ENCODE assay signal across 22 cellular contexts in the genomic region with DNA sequence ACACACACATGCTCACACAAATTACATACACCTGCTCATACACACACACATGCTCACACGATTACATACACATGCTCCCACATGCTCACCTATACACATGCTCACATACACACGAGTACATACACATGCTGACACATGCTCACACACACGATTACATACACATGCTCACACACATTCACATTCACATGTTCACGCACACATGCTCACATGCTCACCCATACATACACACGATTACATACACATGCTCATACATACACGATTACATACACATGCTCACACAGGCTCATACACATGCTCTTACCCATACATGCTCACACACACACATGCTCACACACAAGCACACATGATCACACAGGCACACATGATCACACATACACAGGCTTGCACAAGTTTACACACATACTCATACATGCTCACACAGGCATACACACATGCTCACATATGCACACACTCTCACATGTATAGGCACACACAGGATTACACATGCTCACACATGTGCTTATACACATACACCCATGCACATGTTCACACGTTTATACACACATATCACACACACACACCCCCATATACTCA.
A peak's percentile ranks its signal among the peaks of the same experiment; 100 is the strongest.
DNase-seq lines count a peak whose midpoint lies in the region; ATAC-seq, FAIRE-seq and TF ChIP-seq lines count a peak whose summit lies in the region.
"Had no signal": no experiment of that assay in that cellular context is flagged by ENCODE, and none has a peak within 500 bp of the region (broad histone marks: within the 10 kb centered on the region; RNA-seq: fewer than 3 reads in every experiment).

No MANE protein-coding gene starts in this region.

- no peak overlapping the region for H2AK5ac ChIP-seq in neuronal stem cell (ENCODE audit: low read depth, low read length)

- TF ChIP-seq POLR2A in HepG2 (IDR thresholded peaks at IDR 0.05; ENCODE audit: insufficient read depth in 1 of 2, low read depth in 2 of 2, low read length in 2 of 2) (no peak), right lobe of liver (IDR thresholded peaks at IDR 0.05) (no peak)

- H3K27ac ChIP-seq in HepG2 (ENCODE audit: extremely low read length, insufficient read depth, low read length) (no peak overlapping the region), right lobe of liver (no peak overlapping the region), neuronal stem cell (replicated peaks; ENCODE audit: low read length) (no peak overlapping the region), left lung (no peak overlapping the region)
- H3K27ac ChIP-seq: 22Rv1, BLaER1, C4-2B had no signal

- H3K14ac ChIP-seq in neuronal stem cell (ENCODE audit: low read length) = peak overlapping the region; percentile 73

- H4K8ac ChIP-seq in neuronal stem cell (ENCODE audit: low read depth, low read length) = peak overlapping the region; percentile 54

- ATAC-seq in HepG2 (no peak), right lobe of liver (no peak), HG02623 (IDR thresholded peaks at IDR 0.05; ENCODE audit: unreplicated experiment) (no peak), HG02571 (IDR thresholded peaks at IDR 0.05; ENCODE audit: unreplicated experiment) (no peak), left lung (no peak)
- ATAC-seq: CD8-positive, alpha-beta T cell; GM23338 had no signal

- TF ChIP-seq RAD21 in HepG2 (CRISPR knock-in tag; IDR thresholded peaks at IDR 0.05) = no peak

- no peak overlapping the region for H4K91ac ChIP-seq in neuronal stem cell (ENCODE audit: low read depth, low read length, poor library complexity)

- POLR2A ChIA-PET in HepG2 (lab: Yijun Ruan, JAX) = no interaction called here

- TF ChIP-seq EP300 in HepG2 (IDR thresholded peaks at IDR 0.05; ENCODE audit: low read depth in 2 of 2, low read length in 2 of 2) (no peak), HepG2 (CRISPR knock-in tag; IDR thresholded peaks at IDR 0.05; ENCODE audit: borderline replicate concordance) (no peak)

- no peak overlapping the region for H3K23ac ChIP-seq in neuronal stem cell (ENCODE audit: low read depth, low read length, poor library complexity)

- H3K27me3 ChIP-seq in HepG2 (ENCODE audit: control insufficient read depth in 1 of 2, insufficient read depth in 2 of 2, low read length in 2 of 2) (peaks cover 3 to 34% of the 10 kb centered on the region in 2 experiments; a peak in 3 of 5 replicates), right lobe of liver (no peaks in the 10 kb centered on the region), bronchial epithelial cell (ENCODE audit: control insufficient read depth, insufficient read depth, low read length) (no peaks in the 10 kb centered on the region), neuronal stem cell (ENCODE audit: control insufficient read depth in 3 of 3, insufficient read depth in 3 of 3, low read depth in 1 of 3, low read length in 3 of 3) (peaks cover 0 to 5% (median 5%) of the 10 kb centered on the region in 3 experiments), left lung (no peaks in the 10 kb centered on the region)
- H3K27me3 ChIP-seq: BLaER1 had no signal

- no peak overlapping the region for H3K9ac ChIP-seq in HepG2 (ENCODE audit: insufficient read depth, low read depth, low read length)
- no peak overlapping the region for H3K9ac ChIP-seq in neuronal stem cell (ENCODE audit: low read depth, low read length, poor library complexity)
- H3K9ac ChIP-seq: BLaER1 had no signal

- in situ Hi-C loops in HepG2 (cut with HindIII; ENCODE audit: extremely low pct_ligation_motif_present, low pct_unique_long_range_greater_than_20kb) = no loop called here

- H3K9me3 ChIP-seq in HepG2 (ENCODE audit: low read length) = peaks cover 11% of the 10 kb centered on the region
- no peaks in the 10 kb centered on the region for H3K9me3 ChIP-seq in right lobe of liver
- peaks cover 0 to 19% of the 10 kb centered on the region in 2 donors for H3K9me3 ChIP-seq in neuronal stem cell (replicated peaks in 1 of 2; ENCODE audit: control insufficient read depth in 2 of 2, insufficient read depth in 1 of 2, low read depth in 1 of 2, low read length in 2 of 2)
- peaks cover 0 to 6% of the 10 kb centered on the region in 2 donors for H3K9me3 ChIP-seq in left lung
- H3K9me3 ChIP-seq: HAP-1 had no signal

- no peak overlapping the region for H3K4ac ChIP-seq in neuronal stem cell (ENCODE audit: low read length)

- no peak for FAIRE-seq in HepG2 (lab: Jason Lieb, UNC)
- FAIRE-seq in bronchial epithelial cell (lab: Jason Lieb, UNC) = peak; percentile 86
- FAIRE-seq: A204.1, G401.6, H54 had no signal

- H3K4me1 ChIP-seq in HepG2 (ENCODE audit: insufficient read depth, low read length) = no peaks in the 10 kb centered on the region
- no peaks in the 10 kb centered on the region for H3K4me1 ChIP-seq in right lobe of liver
- no peaks in the 10 kb centered on the region for H3K4me1 ChIP-seq in neuronal stem cell (ENCODE audit: control insufficient read depth in 2 of 2, insufficient read depth in 1 of 2, low read depth in 1 of 2, low read length in 2 of 2)
- no peaks in the 10 kb centered on the region for H3K4me1 ChIP-seq in left lung
- H3K4me1 ChIP-seq: BLaER1, Caco-2, HAP-1 had no signal

- peak overlapping the region; percentile 9 for H3K18ac ChIP-seq in neuronal stem cell (ENCODE audit: low read length)

- H3K36me3 ChIP-seq in HepG2 (replicated peaks in 1 of 2; ENCODE audit: control insufficient read depth in 1 of 2, insufficient read depth in 2 of 2, low read length in 2 of 2) = no peaks in the 10 kb centered on the region
- no peaks in the 10 kb centered on the region for H3K36me3 ChIP-seq in right lobe of liver
- no peaks in the 10 kb centered on the region for H3K36me3 ChIP-seq in bronchial epithelial cell (ENCODE audit: control insufficient read depth, insufficient read depth, low read length)
- no peaks in the 10 kb centered on the region for H3K36me3 ChIP-seq in neuronal stem cell (replicated peaks in 1 of 2; ENCODE audit: control insufficient read depth in 2 of 2, insufficient read depth in 2 of 2, low read length in 2 of 2)
- no peaks in the 10 kb centered on the region for H3K36me3 ChIP-seq in left lung
- H3K36me3 ChIP-seq: BLaER1, HAP-1 had no signal

- TF ChIP-seq CTCF in HepG2 (CRISPR knock-in tag; IDR thresholded peaks at IDR 0.05) (no peak), right lobe of liver (IDR thresholded peaks at IDR 0.05) (no peak), bronchial epithelial cell (IDR thresholded peaks at IDR 0.05; ENCODE audit: insufficient read depth, low read length, severe bottlenecking) (no peak), left lung (IDR thresholded peaks at IDR 0.05) (no peak)

- no peak overlapping the region for H2BK5ac ChIP-seq in neuronal stem cell (ENCODE audit: low read length)

- no peaks in the 10 kb centered on the region for H3K79me1 ChIP-seq in neuronal stem cell (ENCODE audit: low read depth, low read length)

- DNase-seq in HepG2 (ENCODE audit: low spot score) (no peak), right lobe of liver (no peak), bronchial epithelial cell (ENCODE audit: low read depth) (no peak), neuronal stem cell (ENCODE audit: low spot score) (no peak), left lung (no peak)
- no peak for DNase-seq in stimulated activated CD8-positive, alpha-beta memory T cell treated with anti-CD3 and anti-CD28 coated beads, Interleukin-4, amount 100 ng/mL, for 48 hours
- DNase-seq: Caco-2; CD4-positive, CD25-positive, alpha-beta regulatory T cell; CD8-positive, alpha-beta T cell; DMS153; DND-41; HFFc6 had no signal

- no peak overlapping the region for H2AFZ ChIP-seq in HepG2 (ENCODE audit: low read length)
- no peak overlapping the region for H2AFZ ChIP-seq in neuronal stem cell (ENCODE audit: low read length)
- H2AFZ ChIP-seq: GM23338 had no signal

- CTCF ChIA-PET in HepG2 (lab: Yijun Ruan, JAX; ENCODE audit: low intra/inter-chr PET ratio, low total read pairs) = no interaction called here

- intact Hi-C loops in HepG2 (cut with micrococcal nuclease; ENCODE audit: unreplicated experiment) = no loop called here
- intact Hi-C loops in right lobe of liver (cut with DNase I) = no loop called here
- intact Hi-C loops in left lung (cut with DNase I) = no loop called here

- H2BK15ac ChIP-seq in neuronal stem cell (ENCODE audit: low read length) = no peak overlapping the region

- H3K79me2 ChIP-seq in HepG2 (ENCODE audit: insufficient read depth, low read length) = no peaks in the 10 kb centered on the region

- H3K4me3 ChIP-seq in HepG2 (replicated peaks in 1 of 3; ENCODE audit: insufficient read depth in 1 of 3, low read depth in 2 of 3, low read length in 3 of 3) = no peak overlapping the region
- H3K4me3 ChIP-seq in right lobe of liver = no peak overlapping the region
- H3K4me3 ChIP-seq in bronchial epithelial cell (ENCODE audit: low read depth, low read length) = no peak overlapping the region
- peak overlapping the region in 1 of 2 donors; percentile 2 for H3K4me3 ChIP-seq in neuronal stem cell (ENCODE audit: low read length in 2 of 2)
- H3K4me3 ChIP-seq in left lung = no peak overlapping the region
- H3K4me3 ChIP-seq: BLaER1, GM23338, HAP-1 had no signal

- no peak overlapping the region for H2BK12ac ChIP-seq in neuronal stem cell (ENCODE audit: low read length)

- H3K4me2 ChIP-seq in HepG2 (ENCODE audit: low read depth, low read length) = no peak overlapping the region
- H3K4me2 ChIP-seq in neuronal stem cell (ENCODE audit: insufficient read depth, low read length, poor library complexity, severe bottlenecking) = no peak overlapping the region
- H3K4me2 ChIP-seq: BLaER1, GM23338 had no signal

- BruUV-seq in HepG2 (replicated peaks; lab: Mats Ljungman, UMichigan) = no TSS peak

- H2BK120ac ChIP-seq in neuronal stem cell (ENCODE audit: low read depth, low read length) = no peak overlapping the region

- peaks cover 3% of the 10 kb centered on the region; the same call in 1 of the 2 replicates for H4K20me1 ChIP-seq in HepG2 (ENCODE audit: insufficient read depth, low read length)
- H4K20me1 ChIP-seq: BLaER1 had no signal

- whole genome bisulfite sequencing in HepG2 (ENCODE audit: low lambda C conversion rate) = 40% methylated on average over 7 of the region's 7 CpGs
- 82% methylated on average over 7 of the region's 7 CpGs for WGBS in right lobe of liver (ENCODE audit: insufficient coverage, low coverage, low lambda C conversion rate, missing lambda C conversion rate)
- no CpG with 5 or more reads among the region's 7 CpGs for WGBS in neuronal stem cell (ENCODE audit: extremely low coverage in 2 of 2, insufficient read length in 2 of 2, insufficient replicate concordance in 1 of 2), 2 donors

TF ChIP-seq in HepG2, 621 proteins besides CTCF, POLR2A, EP300 and RAD21 (continues in another document):
- no peak for TF ChIP-seq ATF1 (CRISPR knock-in tag; IDR thresholded peaks at IDR 0.05)
